Comparison of ENCODE assay signal across 23 cellular contexts in the genomic region with DNA sequence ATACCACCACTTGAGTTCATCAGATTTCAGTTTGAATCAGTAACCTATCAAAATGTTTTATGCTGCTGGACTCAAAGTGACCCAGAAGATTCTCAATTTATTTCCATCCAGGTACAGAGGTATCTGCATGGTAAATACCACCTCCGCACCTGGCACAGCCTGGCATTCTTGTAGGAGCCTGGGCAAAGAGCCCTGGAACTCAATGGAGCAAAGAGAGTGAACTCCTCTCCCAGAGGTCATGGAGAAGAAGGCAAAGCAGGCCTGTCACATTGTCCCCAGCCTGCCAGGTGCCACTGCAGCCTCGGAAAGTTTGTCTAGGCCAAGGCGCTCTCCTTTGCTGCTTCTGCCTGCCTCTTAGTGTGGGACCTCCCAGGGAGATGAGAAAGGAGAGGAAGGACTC.
DNase-seq lines count a peak whose midpoint lies in the region; ATAC-seq, FAIRE-seq and TF ChIP-seq lines count a peak whose summit lies in the region.
"Had no signal": no experiment of that assay in that cellular context is flagged by ENCODE, and none has a peak within 500 bp of the region (broad histone marks: within the 10 kb centered on the region; RNA-seq: fewer than 3 reads in every experiment).

No MANE protein-coding gene starts in this region.

- H3K27me3 ChIP-seq in BLaER1 treated with 17β-estradiol and CSF1 and Interleukin-3, amounts not matched to agents 10 nM and 100 nM: no peaks in the 10 kb centered on the region
- H3K27me3 ChIP-seq in Panc1 (ENCODE audit: control insufficient read depth, insufficient read depth, low read length): no peaks in the 10 kb centered on the region
- no peaks in the 10 kb centered on the region for H3K27me3 ChIP-seq in iPS-20b (ENCODE audit: insufficient read depth, low read length)
- H3K27me3 ChIP-seq in trophoblast cell (ENCODE audit: insufficient read depth, low read length): no peaks in the 10 kb centered on the region

- peaks cover 0 to 5% (median 0%) of the 10 kb centered on the region in 11 experiments; a peak in 2 of 22 replicates for H3K9me3 ChIP-seq in BLaER1 treated with 17β-estradiol and CSF1 and Interleukin-3, amounts not matched to agents 10 nM and 100 nM (replicated peaks in 1 of 11)
- no peaks in the 10 kb centered on the region for H3K9me3 ChIP-seq in Panc1 (ENCODE audit: control insufficient read depth, insufficient read depth, low read depth, low read length)
- no peaks in the 10 kb centered on the region for H3K9me3 ChIP-seq in iPS-20b (ENCODE audit: insufficient read depth, low read depth, low read length)
- H3K9me3 ChIP-seq in trophoblast cell (ENCODE audit: insufficient read depth, low read depth, low read length): no peaks in the 10 kb centered on the region

- no peak overlapping the region for H4K12ac ChIP-seq in trophoblast cell (ENCODE audit: low read depth, low read length)

- no peaks in the 10 kb centered on the region for H4K20me1 ChIP-seq in BLaER1 treated with 17β-estradiol and CSF1 and Interleukin-3, amounts not matched to agents 10 nM and 100 nM

- H2AFZ ChIP-seq in trophoblast cell (ENCODE audit: insufficient read depth, low read length, poor library complexity): no peak overlapping the region

- no peak for ATAC-seq in Panc1
- ATAC-seq in GM18907 (IDR thresholded peaks at IDR 0.05; ENCODE audit: unreplicated experiment): no peak
- ATAC-seq: activated CD4-positive, alpha-beta T cell treated with anti-CD3 and anti-CD28 coated beads for 36 hours; effector memory CD8-positive, alpha-beta T cell; K562; left cardiac atrium; naive thymus-derived CD4-positive, alpha-beta T cell had no signal

- H3K23ac ChIP-seq in trophoblast cell (ENCODE audit: low read length): no peak overlapping the region

- H3K79me2 ChIP-seq in trophoblast cell (ENCODE audit: control insufficient read depth, insufficient read depth, low read length, poor library complexity): peaks cover 3% of the 10 kb centered on the region

- intact Hi-C loops in Panc1 (cut with micrococcal nuclease; ENCODE audit: unreplicated experiment): no loop called here

- H3K4me2 ChIP-seq in BLaER1 treated with 17β-estradiol and CSF1 and Interleukin-3, amounts not matched to agents 10 nM and 100 nM: peak overlapping the region; percentile 74 to 93 (median 86)
- H3K4me2 ChIP-seq in trophoblast cell (ENCODE audit: low read length): no peak overlapping the region

- no peak overlapping the region for H2BK5ac ChIP-seq in trophoblast cell (ENCODE audit: low read depth, low read length, poor library complexity)

- no peak overlapping the region for H3K4ac ChIP-seq in trophoblast cell (ENCODE audit: low read depth, low read length)

- TF ChIP-seq CTCF in Panc1 (IDR thresholded peaks at IDR 0.05): no peak

- CTCF ChIA-PET in Panc1 (lab: Charles Lee): no interaction called here

- peak overlapping the region in 10 of 11 experiments; percentile 1 to 84 (median 79); a peak in 19 of 22 replicates for H3K9ac ChIP-seq in BLaER1 treated with 17β-estradiol and CSF1 and Interleukin-3, amounts not matched to agents 10 nM and 100 nM
- H3K9ac ChIP-seq in iPS-20b (ENCODE audit: low read depth, low read length) (peak overlapping the region; percentile 70; the same call in 1 of the 2 replicates), trophoblast cell (ENCODE audit: low read length) (no peak overlapping the region)

- WGBS in trophoblast cell (ENCODE audit: extremely low coverage, insufficient coverage, insufficient read length): no CpG with 5 or more reads among the region's 3 CpGs

- H3K79me1 ChIP-seq in trophoblast cell (ENCODE audit: low read length): peaks cover 38% of the 10 kb centered on the region

- no peak overlapping the region for H3K4me3 ChIP-seq in BLaER1 treated with 17β-estradiol and CSF1 and Interleukin-3, amounts not matched to agents 10 nM and 100 nM
- H3K4me3 ChIP-seq in Panc1 (ENCODE audit: low read depth in 2 of 2, low read length in 2 of 2) (no peak overlapping the region), iPS-20b (ENCODE audit: low read length) (no peak overlapping the region), trophoblast cell (ENCODE audit: low read depth, low read length) (no peak overlapping the region)
- H3K4me3 ChIP-seq: K562 had no signal

- no peak for FAIRE-seq in GM19239 (lab: Jason Lieb, UNC)
- FAIRE-seq: K562 had no signal

- H2BK12ac ChIP-seq in trophoblast cell (ENCODE audit: low read length): peak overlapping the region; percentile 31

- in situ Hi-C loops in Panc1 (cut with HindIII; ENCODE audit: low pct_unique_long_range_greater_than_20kb, low sequenced_read_pairs): no loop called here

- peak overlapping the region; percentile 46 for H4K91ac ChIP-seq in trophoblast cell (ENCODE audit: low read depth, low read length)

- H3K14ac ChIP-seq in trophoblast cell (ENCODE audit: low read length): peak overlapping the region; percentile 6

- H3K36me3 ChIP-seq in BLaER1 treated with 17β-estradiol and CSF1 and Interleukin-3, amounts not matched to agents 10 nM and 100 nM: no peaks in the 10 kb centered on the region; a peak in 1 of 22 replicates
- H3K36me3 ChIP-seq in Panc1 (ENCODE audit: control insufficient read depth, insufficient read depth, low read length): no peaks in the 10 kb centered on the region
- no peaks in the 10 kb centered on the region for H3K36me3 ChIP-seq in iPS-20b (ENCODE audit: insufficient read depth, low read depth, low read length)
- H3K36me3 ChIP-seq in trophoblast cell (ENCODE audit: control insufficient read depth in 1 of 2, insufficient read depth in 2 of 2, low read length in 2 of 2): no peaks in the 10 kb centered on the region

- peak overlapping the region; percentile 34 to 100 (median 99); a peak in 20 of 22 replicates for H3K27ac ChIP-seq in BLaER1 treated with 17β-estradiol and CSF1 and Interleukin-3, amounts not matched to agents 10 nM and 100 nM
- H3K27ac ChIP-seq in Panc1 (ENCODE audit: low read length): peak overlapping the region; percentile 29; the same call in 1 of the 2 replicates
- no peak overlapping the region for H3K27ac ChIP-seq in iPS-20b (ENCODE audit: low read length)
- H3K27ac ChIP-seq in trophoblast cell (ENCODE audit: low read depth, low read length): no peak overlapping the region

- POLR2A ChIA-PET in Panc1 (lab: Charles Lee): no interaction called here

- H2BK120ac ChIP-seq in trophoblast cell (ENCODE audit: insufficient read depth, low read length, poor library complexity): peak overlapping the region; percentile 2

- peaks cover 93 to 100% (median 97%) of the 10 kb centered on the region in 10 experiments for H3K4me1 ChIP-seq in BLaER1 treated with 17β-estradiol and CSF1 and Interleukin-3, amounts not matched to agents 10 nM and 100 nM
- H3K4me1 ChIP-seq in Panc1 (ENCODE audit: control insufficient read depth, insufficient read depth, low read length) (peaks cover 8% of the 10 kb centered on the region), iPS-20b (ENCODE audit: insufficient read depth, low read length) (peaks cover 72% of the 10 kb centered on the region), trophoblast cell (ENCODE audit: control insufficient read depth in 1 of 2, insufficient read depth in 2 of 2, low read length in 2 of 2) (peaks cover 28 to 35% of the 10 kb centered on the region in 2 experiments)

- BruUV-seq in Panc1 (replicated peaks; lab: Mats Ljungman, UMichigan): no TSS peak

- H3K18ac ChIP-seq in trophoblast cell (ENCODE audit: low read length): no peak overlapping the region

- peak overlapping the region; percentile 11 for H2AK5ac ChIP-seq in trophoblast cell (ENCODE audit: low read length)

- DNase-seq in Panc1 (ENCODE audit: low read depth, low spot score): no peak
- no peak for DNase-seq in trophoblast cell
- DNase-seq in GM19239 (ENCODE audit: insufficient read length, low spot score): no peak
- DNase-seq in NAMALWA (ENCODE audit: low spot score): no peak
- no peak for DNase-seq in stimulated activated naive CD4-positive, alpha-beta T cell (lab: John Stamatoyannopoulos, UW)
- DNase-seq: activated CD4-positive, alpha-beta T cell treated with anti-CD3 and anti-CD28 coated beads for 36 hours; activated gamma-delta T cell treated with Interleukin-2 at 50 U/mL for 16 hours; amniotic stem cell; Calu3; cerebellar nuclear complex; effector memory CD8-positive, alpha-beta T cell; left cardiac atrium; naive thymus-derived CD4-positive, alpha-beta T cell; NCI-H1092; NCI-H2107; NCI-H524 treated with DMSO at 0.1 percent for 48 hours; retina; stimulated activated CD4-positive, alpha-beta T cell treated with anti-CD3 and anti-CD28 coated beads, Interleukin-15, amount 100 ng/mL, for 24 hours; T-helper 9 cell had no signal

- H4K8ac ChIP-seq in trophoblast cell (ENCODE audit: low read depth, low read length): no peak overlapping the region

Comparison
In these comparisons a context has a peak if more than half of its experiments do, and no peak if none do; other contexts are left out.
1. H3K27ac ChIP-seq: peak in BLaER1 treated with 17β-estradiol and CSF1 and Interleukin-3, amounts not matched to agents 10 nM and 100 nM (11 of 11) and Panc1 (single experiment); none in iPS-20b (single experiment) and trophoblast cell (single experiment).